Comparison of ENCODE assay signal across 1 cellular context in genomic region chr1:214520544-214521165, GRCh38.
TF ChIP-seq lines count a peak whose summit lies in the region.

No MANE protein-coding gene starts in this region.

TF ChIP-seq in SK-N-SH treated with all-trans-retinoic acid at 6 μM for 48 hours, 23 proteins besides CTCF, POLR2A, EP300 and RAD21 (continued from another document):
- no peak for TF ChIP-seq OSR1 (CRISPR knock-in tag; IDR thresholded peaks at IDR 0.05)
